ENCODE assay signal across 24 cellular contexts in genomic region chr1:39462074-39462473, GRCh38. TPM values are rescaled to one million over a fixed set of nuclear protein-coding genes. Genes with fewer than 3 reads are reported as not detected.
DNase-seq lines count a peak whose midpoint lies in the region; ATAC-seq and TF ChIP-seq lines count a peak whose summit lies in the region.
"Had no signal": no experiment of that assay in that cellular context is flagged by ENCODE, and none has a peak within 500 bp of the region (broad histone marks: within the 10 kb centered on the region; RNA-seq: fewer than 3 reads in every experiment).

No MANE protein-coding gene starts in this region.

- H3K4me2 ChIP-seq in GM23338, result no peak overlapping the region

- H3K27me3 Mint-ChIP-seq in natural killer cell (ENCODE audit: low read depth in 2 of 2) (no peaks in the 10 kb centered on the region), GM23338 (ENCODE audit: insufficient read depth, low read depth, poor library complexity) (peaks cover 8% of the 10 kb centered on the region)
- no peaks in the 10 kb centered on the region for H3K27me3 Mint-ChIP-seq in natural killer cell treated with Interleukin-12 subunit alpha and Interleukin-12 subunit beta and Interleukin-15 and Interleukin-18, amount 100 ng/mL, for 72 hours
- H3K27me3 Mint-ChIP-seq in naive thymus-derived CD8-positive, alpha-beta T cell, result no peaks in the 10 kb centered on the region

- no peaks in the 10 kb centered on the region for H3K9me3 ChIP-seq in adipocyte (ENCODE audit: control insufficient read depth, low read length)
- H3K9me3 ChIP-seq: ascending aorta, esophagus squamous epithelium, heart right ventricle, pancreas, SJSA1 had no signal

- peaks cover 96% of the 10 kb centered on the region for H3K36me3 ChIP-seq in adipocyte (ENCODE audit: control insufficient read depth, insufficient read depth, low read length, severe bottlenecking)
- H3K36me3 ChIP-seq in GM23338 (ENCODE audit: insufficient read depth), result peaks cover 87% of the 10 kb centered on the region

- POLR2A ChIA-PET in naive thymus-derived CD8-positive, alpha-beta T cell (lab: Charles Lee), result no interaction called here

- H3K9me3 Mint-ChIP-seq in natural killer cell (no peaks in the 10 kb centered on the region), GM23338 (no peaks in the 10 kb centered on the region)
- H3K9me3 Mint-ChIP-seq in natural killer cell treated with Interleukin-12 subunit alpha and Interleukin-12 subunit beta and Interleukin-15 and Interleukin-18, amount 100 ng/mL, for 72 hours, result no peaks in the 10 kb centered on the region
- H3K9me3 Mint-ChIP-seq in naive thymus-derived CD8-positive, alpha-beta T cell, result no peaks in the 10 kb centered on the region

- H3K9me2 ChIP-seq in GM23338 (ENCODE audit: insufficient read depth), result no peaks in the 10 kb centered on the region

- H3K36me3 Mint-ChIP-seq in natural killer cell (peaks cover 25% of the 10 kb centered on the region), GM23338 (ENCODE audit: low read depth) (peaks cover 97% of the 10 kb centered on the region)
- peaks cover 45% of the 10 kb centered on the region for H3K36me3 Mint-ChIP-seq in natural killer cell treated with Interleukin-12 subunit alpha and Interleukin-12 subunit beta and Interleukin-15 and Interleukin-18, amount 100 ng/mL, for 72 hours
- H3K36me3 Mint-ChIP-seq in naive thymus-derived CD8-positive, alpha-beta T cell, result peaks cover 8 to 98% (median 41%) of the 10 kb centered on the region in 3 donors

- no peaks in the 10 kb centered on the region for H3K79me2 ChIP-seq in GM23338 (replicated peaks; ENCODE audit: insufficient read depth)

- no peak overlapping the region for H3K27ac ChIP-seq in GM23338 (ENCODE audit: low read depth)
- H3K27ac ChIP-seq: ascending aorta, C4-2B, esophagus squamous epithelium, heart right ventricle, pancreas, SJSA1 had no signal

- peaks cover 0 to 6% of the 10 kb centered on the region in 2 donors for H3K4me1 Mint-ChIP-seq in natural killer cell
- peaks cover 0 to 1% of the 10 kb centered on the region in 2 donors for H3K4me1 Mint-ChIP-seq in natural killer cell treated with Interleukin-12 subunit alpha and Interleukin-12 subunit beta and Interleukin-15 and Interleukin-18, amount 100 ng/mL, for 72 hours (ENCODE audit: low read depth in 2 of 2)
- H3K4me1 Mint-ChIP-seq in GM23338, result no peaks in the 10 kb centered on the region
- H3K4me1 Mint-ChIP-seq in naive thymus-derived CD8-positive, alpha-beta T cell, result peaks cover 0 to 5% (median 1%) of the 10 kb centered on the region in 4 donors

- H3K4me3 Mint-ChIP-seq in natural killer cell (no peak overlapping the region), GM23338 (no peak overlapping the region)
- H3K4me3 Mint-ChIP-seq in natural killer cell treated with Interleukin-12 subunit alpha and Interleukin-12 subunit beta and Interleukin-15 and Interleukin-18, amount 100 ng/mL, for 72 hours, result no peak overlapping the region
- H3K4me3 Mint-ChIP-seq in naive thymus-derived CD8-positive, alpha-beta T cell, result no peak overlapping the region

- H4K20me1 ChIP-seq in GM23338 (replicated peaks; ENCODE audit: insufficient read depth), result peaks cover 38% of the 10 kb centered on the region

- H3K27me3 ChIP-seq in adipocyte (replicated peaks; ENCODE audit: control insufficient read depth, insufficient read depth, low read length), result no peaks in the 10 kb centered on the region
- no peaks in the 10 kb centered on the region for H3K27me3 ChIP-seq in GM23338 (ENCODE audit: insufficient read depth)
- H3K27me3 ChIP-seq: ascending aorta, esophagus squamous epithelium, heart right ventricle, pancreas, SJSA1 had no signal

- intact Hi-C loops in natural killer cell (cut with micrococcal nuclease), result no loop called here

- no peak for DNase-seq in natural killer cell
- DNase-seq in natural killer cell treated with Interleukin-12 subunit alpha and Interleukin-12 subunit beta and Interleukin-15 and Interleukin-18, amount 100 ng/mL, for 72 hours (ENCODE audit: low spot score), result no peak
- peak; percentile 20 for DNase-seq in adipocyte (ENCODE audit: low read depth)
- DNase-seq in foreskin fibroblast, result peak; percentile 58 to 62
- DNase-seq in GM23338 (ENCODE audit: low spot score), result no peak
- no peak for DNase-seq in NOMO-1 (lab: John Stamatoyannopoulos, UW; ENCODE audit: unreplicated experiment in 2 of 2)
- no peak for DNase-seq in naive thymus-derived CD8-positive, alpha-beta T cell
- DNase-seq: activated gamma-delta T cell treated with Interleukin-2 at 50 U/mL for 16 hours; effector memory CD4-positive, alpha-beta T cell; esophagus squamous epithelium; heart right ventricle; KG1; NCI-H187; NCI-H748 treated with DMSO at 0.1 percent for 48 hours; pancreas had no signal

- H3K4me1 ChIP-seq in adipocyte (ENCODE audit: control insufficient read depth, insufficient read depth, low read length) (peaks cover 8% of the 10 kb centered on the region), GM23338 (ENCODE audit: insufficient read depth) (no peaks in the 10 kb centered on the region)
- H3K4me1 ChIP-seq: pancreas had no signal

- no peak overlapping the region for H2AFZ ChIP-seq in GM23338

- H3K9ac ChIP-seq in adipocyte (ENCODE audit: low read length), result no peak overlapping the region

- no peak overlapping the region for H3K4me3 ChIP-seq in adipocyte (ENCODE audit: low read length)
- no peak overlapping the region for H3K4me3 ChIP-seq in foreskin fibroblast (ENCODE audit: low read depth in 1 of 2, low read length in 2 of 2)
- no peak overlapping the region for H3K4me3 ChIP-seq in GM23338
- H3K4me3 ChIP-seq: ascending aorta, esophagus squamous epithelium, heart right ventricle, lung, pancreas, SJSA1 had no signal

- ATAC-seq in natural killer cell, result no peak
- no peak for ATAC-seq in natural killer cell treated with Interleukin-12 subunit alpha and Interleukin-12 subunit beta and Interleukin-15 and Interleukin-18, amount 100 ng/mL, for 72 hours
- ATAC-seq in GM19467 (IDR thresholded peaks at IDR 0.05; ENCODE audit: unreplicated experiment), result no peak
- ATAC-seq in GM23338, result no peak
- no peak for ATAC-seq in naive thymus-derived CD8-positive, alpha-beta T cell
- ATAC-seq: pancreas, sciatic nerve had no signal

- H3K27ac Mint-ChIP-seq in natural killer cell (peak overlapping the region; percentile 62 to 63), GM23338 (no peak overlapping the region)
- peak overlapping the region in 1 of 2 donors; percentile 49 for H3K27ac Mint-ChIP-seq in natural killer cell treated with Interleukin-12 subunit alpha and Interleukin-12 subunit beta and Interleukin-15 and Interleukin-18, amount 100 ng/mL, for 72 hours
- peak overlapping the region in 3 of 10 donors; percentile 32 to 83 (median 69) for H3K27ac Mint-ChIP-seq in naive thymus-derived CD8-positive, alpha-beta T cell

- no peak for TF ChIP-seq CTCF in natural killer cell (IDR thresholded peaks at IDR 0.05)
- TF ChIP-seq CTCF in foreskin fibroblast (IDR thresholded peaks at IDR 0.05; ENCODE audit: low read depth, low read length), result no peak
- no peak for TF ChIP-seq CTCF in GM23338 (conservative IDR thresholded peaks at IDR 0.05; ENCODE audit: low read depth in 2 of 2)

- H3F3A ChIP-seq in GM23338 (replicated peaks; ENCODE audit: low read depth), result peaks cover 23% of the 10 kb centered on the region; the same call in 1 of the 2 replicates

TF ChIP-seq in GM23338, 12 proteins besides CTCF, POLR2A, EP300 and RAD21 (continues in another document):
- TF ChIP-seq NANOG (IDR thresholded peaks at IDR 0.05; ENCODE audit: borderline replicate concordance) (no peak), EZH2phosphoT487 (IDR thresholded peaks at IDR 0.05; ENCODE audit: unreplicated experiment) (no peak)

RNA-seq across cellular contexts. Expression of gene BMP8A, which starts 29.4 kb away (rescaled TPM):
- 1 to 10 TPM in 1 of 3 donors, under 1 TPM in 2; 0.29 to 1.6 (median 0.40) TPM for total RNA-seq in natural killer cell
- total RNA-seq in natural killer cell treated with Interleukin-12 subunit alpha and Interleukin-12 subunit beta and Interleukin-15 and Interleukin-18, amount 100 ng/mL, for 72 hours, result under 1 TPM in 1 of 2 donors, not detected in 1; 0.24 TPM
- total RNA-seq in GM23338 (2014; rRNA removed; shearing (Covaris generic)), result 0.63 and 1.3 TPM in 2 replicates
- 0.34 TPM in 1 of 2 replicates, not detected in the other for polyA plus RNA-seq in GM23338 (2016; fragmentation: Nextera tagmentation; extraction: Ambion mirVana)
- not detected for total RNA-seq in naive thymus-derived CD8-positive, alpha-beta T cell
- not detected for polyA plus RNA-seq in naive thymus-derived CD8-positive, alpha-beta T cell
- total RNA-seq: A673; ascending aorta; SJSA1; T-helper 1 cell treated with Interleukin-12 subunit alpha and Interleukin-12 subunit beta and Interleukin-4 antibody, amounts not matched to agents 30 ng/mL and 1 ng/mL, for 36 hours had no signal
- polyA plus RNA-seq: keratinocyte had no signal

Comparison
In these comparisons a context has a peak if more than half of its experiments do, and no peak if none do; other contexts are left out.
1. DNase-seq: peak in adipocyte (single experiment) and foreskin fibroblast (2 of 2); none in natural killer cell (single experiment), natural killer cell treated with Interleukin-12 subunit alpha and Interleukin-12 subunit beta and Interleukin-15 and Interleukin-18, amount 100 ng/mL, for 72 hours (single experiment), GM23338 (single experiment), NOMO-1 (0 of 2) and naive thymus-derived CD8-positive, alpha-beta T cell (0 of 10).